In genomic region chr18:68500551-68500950, GRCh38 we compare ENCODE assay signal across 17 cellular contexts.
DNase-seq lines count a peak whose midpoint lies in the region; ATAC-seq, FAIRE-seq and TF ChIP-seq lines count a peak whose summit lies in the region.
"Had no signal": no experiment of that assay in that cellular context is flagged by ENCODE, and none has a peak within 500 bp of the region (broad histone marks: within the 10 kb centered on the region; RNA-seq: fewer than 3 reads in every experiment).

No MANE protein-coding gene starts in this region.

- CTCF ChIA-PET in A673 (lab: Charles Lee) = no interaction called here

- H3K9ac ChIP-seq in astrocyte (ENCODE audit: low read length) = no peak overlapping the region
- H3K9ac ChIP-seq: BLaER1 treated with 17β-estradiol and CSF1 and Interleukin-3, amounts not matched to agents 10 nM and 100 nM had no signal

- no peak overlapping the region for H2AFZ ChIP-seq in astrocyte (ENCODE audit: low read depth, low read length)

- no peaks in the 10 kb centered on the region for H3K9me3 Mint-ChIP-seq in astrocyte (ENCODE audit: unreplicated experiment)
- no peaks in the 10 kb centered on the region for H3K9me3 Mint-ChIP-seq in mesothelial cell of epicardium
- no peaks in the 10 kb centered on the region for H3K9me3 Mint-ChIP-seq in activated naive CD8-positive, alpha-beta T cell treated with anti-CD3 and anti-CD28 coated beads for 36 hours
- H3K9me3 Mint-ChIP-seq: CD8-positive, alpha-beta T cell; H9 had no signal

- H3K4me2 ChIP-seq in astrocyte (ENCODE audit: low read length) = no peak overlapping the region
- H3K4me2 ChIP-seq: BLaER1 treated with 17β-estradiol and CSF1 and Interleukin-3, amounts not matched to agents 10 nM and 100 nM had no signal

- intact Hi-C loops in A673 (cut with micrococcal nuclease; ENCODE audit: unreplicated experiment) = loop anchor here (5.0 to 10.0 kb wide), 3 partner anchors 618 to 1268 kb away; no protein-coding TSS in a partner anchor

- H3K27ac ChIP-seq in A673 (ENCODE audit: low read depth, low read length, poor library complexity, severe bottlenecking) (peak overlapping the region; percentile 99), astrocyte (ENCODE audit: low read depth, low read length) (no peak overlapping the region)
- H3K27ac ChIP-seq: BLaER1 treated with 17β-estradiol and CSF1 and Interleukin-3, amounts not matched to agents 10 nM and 100 nM had no signal

- no peak for FAIRE-seq in astrocyte (lab: Jason Lieb, UNC)
- FAIRE-seq: G401.6, GM12891, GM18507 had no signal

- H3K27me3 ChIP-seq in A673 (replicated peaks; ENCODE audit: insufficient read depth, low read depth, low read length, poor library complexity) (no peaks in the 10 kb centered on the region), astrocyte (ENCODE audit: insufficient read depth, low read length) (no peaks in the 10 kb centered on the region)
- H3K27me3 ChIP-seq: BLaER1 treated with 17β-estradiol and CSF1 and Interleukin-3, amounts not matched to agents 10 nM and 100 nM had no signal

- TF ChIP-seq CTCF in A673 (conservative IDR thresholded peaks at IDR 0.05; ENCODE audit: low read depth, low read length) (no peak), astrocyte (IDR thresholded peaks at IDR 0.05; ENCODE audit: insufficient read depth, low read depth, low read length) (no peak), mesothelial cell of epicardium (IDR thresholded peaks at IDR 0.05; ENCODE audit: unreplicated experiment) (no peak)

- POLR2A ChIA-PET in A673 (lab: Charles Lee; ENCODE audit: low non-redundant PET) = no interaction called here

- H3K4me1 Mint-ChIP-seq in astrocyte (ENCODE audit: low read depth, unreplicated experiment) (no peaks in the 10 kb centered on the region), mesothelial cell of epicardium (peaks cover 10% of the 10 kb centered on the region)
- no peaks in the 10 kb centered on the region for H3K4me1 Mint-ChIP-seq in activated naive CD8-positive, alpha-beta T cell treated with anti-CD3 and anti-CD28 coated beads for 36 hours
- H3K4me1 Mint-ChIP-seq: B cell had no signal

- H4K20me1 ChIP-seq in astrocyte (ENCODE audit: insufficient read depth, low read length) = no peaks in the 10 kb centered on the region
- H4K20me1 ChIP-seq: BLaER1 treated with 17β-estradiol and CSF1 and Interleukin-3, amounts not matched to agents 10 nM and 100 nM had no signal

- no peak for ATAC-seq in HG03175 (IDR thresholded peaks at IDR 0.05; ENCODE audit: unreplicated experiment)
- ATAC-seq: CD8-positive, alpha-beta T cell had no signal

- H3K9me3 ChIP-seq in A673 (ENCODE audit: low read depth, low read length, poor library complexity, severe bottlenecking) (no peaks in the 10 kb centered on the region), astrocyte (ENCODE audit: insufficient read depth, low read depth, low read length) (no peaks in the 10 kb centered on the region)
- H3K9me3 ChIP-seq: BLaER1 treated with 17β-estradiol and CSF1 and Interleukin-3, amounts not matched to agents 10 nM and 100 nM had no signal

- no peaks in the 10 kb centered on the region for H3K79me2 ChIP-seq in astrocyte (ENCODE audit: insufficient read depth, low read length)

- DNase-seq in A673 (ENCODE audit: low spot score) = peak; percentile 26
- DNase-seq in NCI-H82 treated with DMSO at 0.1 percent for 48 hours (lab: John Stamatoyannopoulos, UW; ENCODE audit: unreplicated experiment) = peak; percentile 88
- peak; percentile 27 for DNase-seq in astrocyte (ENCODE audit: low read depth)
- DNase-seq in mesothelial cell of epicardium (ENCODE audit: low spot score in 2 of 2, unreplicated experiment in 2 of 2) = no peak
- no peak for DNase-seq in activated naive CD8-positive, alpha-beta T cell treated with anti-CD3 and anti-CD28 coated beads for 36 hours
- DNase-seq in NCI-H510A (lab: John Stamatoyannopoulos, UW) = no peak
- DNase-seq: 8988T; CD8-positive, alpha-beta T cell; COR-L47; GOT3; H9 had no signal

- H3K4me3 ChIP-seq in A673 (ENCODE audit: low read depth, low read length, poor library complexity, severe bottlenecking) (no peak overlapping the region), astrocyte (ENCODE audit: insufficient read depth, low read depth, low read length) (no peak overlapping the region)
- H3K4me3 ChIP-seq: BLaER1 treated with 17β-estradiol and CSF1 and Interleukin-3, amounts not matched to agents 10 nM and 100 nM had no signal

- H3K27me3 Mint-ChIP-seq in astrocyte (ENCODE audit: low read depth, unreplicated experiment) (no peaks in the 10 kb centered on the region), mesothelial cell of epicardium (ENCODE audit: low read depth) (no peaks in the 10 kb centered on the region)
- H3K27me3 Mint-ChIP-seq in activated naive CD8-positive, alpha-beta T cell treated with anti-CD3 and anti-CD28 coated beads for 36 hours = peaks cover 3% of the 10 kb centered on the region
- H3K27me3 Mint-ChIP-seq: B cell had no signal

- no peaks in the 10 kb centered on the region for H3K36me3 Mint-ChIP-seq in astrocyte (ENCODE audit: low read depth, unreplicated experiment)
- H3K36me3 Mint-ChIP-seq in mesothelial cell of epicardium = no peaks in the 10 kb centered on the region
- no peaks in the 10 kb centered on the region for H3K36me3 Mint-ChIP-seq in activated naive CD8-positive, alpha-beta T cell treated with anti-CD3 and anti-CD28 coated beads for 36 hours
- H3K36me3 Mint-ChIP-seq: CD8-positive, alpha-beta T cell had no signal

- H3K4me1 ChIP-seq in A673 (ENCODE audit: insufficient read depth, low read length, poor library complexity, severe bottlenecking) (peaks cover 45% of the 10 kb centered on the region), astrocyte (ENCODE audit: insufficient read depth, low read length) (no peaks in the 10 kb centered on the region)

- BruUV-seq in A673 (replicated peaks; lab: Mats Ljungman, UMichigan) = no TSS peak

- H3K27ac Mint-ChIP-seq in astrocyte (ENCODE audit: unreplicated experiment) = no peak overlapping the region
- H3K27ac Mint-ChIP-seq in mesothelial cell of epicardium = peak overlapping the region; percentile 0
- H3K27ac Mint-ChIP-seq in activated naive CD8-positive, alpha-beta T cell treated with anti-CD3 and anti-CD28 coated beads for 36 hours = no peak overlapping the region
- H3K27ac Mint-ChIP-seq: B cell; CD8-positive, alpha-beta T cell; H9 had no signal

- H3K36me3 ChIP-seq in A673 (ENCODE audit: insufficient read depth, low read length, poor library complexity, severe bottlenecking) (peaks cover 9% of the 10 kb centered on the region), astrocyte (ENCODE audit: insufficient read depth, low read length) (no peaks in the 10 kb centered on the region)
- H3K36me3 ChIP-seq: BLaER1 treated with 17β-estradiol and CSF1 and Interleukin-3, amounts not matched to agents 10 nM and 100 nM had no signal

- no peak overlapping the region for H3K4me3 Mint-ChIP-seq in astrocyte (ENCODE audit: unreplicated experiment)
- no peak overlapping the region for H3K4me3 Mint-ChIP-seq in mesothelial cell of epicardium
- no peak overlapping the region for H3K4me3 Mint-ChIP-seq in activated naive CD8-positive, alpha-beta T cell treated with anti-CD3 and anti-CD28 coated beads for 36 hours
- H3K4me3 Mint-ChIP-seq: B cell; CD8-positive, alpha-beta T cell; H9 had no signal

Comparison
In these comparisons a context has a peak if more than half of its experiments do, and no peak if none do; other contexts are left out.
1. DNase-seq: peak in A673 (single experiment), NCI-H82 treated with DMSO at 0.1 percent for 48 hours (single experiment) and astrocyte (single experiment); none in mesothelial cell of epicardium (0 of 2), activated naive CD8-positive, alpha-beta T cell treated with anti-CD3 and anti-CD28 coated beads for 36 hours (single experiment) and NCI-H510A (single experiment).